ENCODE assay signal across 9 cellular contexts in genomic region chr19:3065675-3066357, GRCh38. TPM values are rescaled to one million over a fixed set of nuclear protein-coding genes. Genes with fewer than 3 reads are reported as not detected.
DNase-seq lines count a peak whose midpoint lies in the region; ATAC-seq, FAIRE-seq and TF ChIP-seq lines count a peak whose summit lies in the region.
"Had no signal": no experiment of that assay in that cellular context is flagged by ENCODE, and none has a peak within 500 bp of the region (broad histone marks: within the 10 kb centered on the region; RNA-seq: fewer than 3 reads in every experiment).

No MANE protein-coding gene starts in this region.

- peak; percentile 61 for ATAC-seq in HG03196 (IDR thresholded peaks at IDR 0.05; ENCODE audit: unreplicated experiment)

- no peak for FAIRE-seq in HTR-8/SVneo (lab: Jason Lieb, UNC)
- FAIRE-seq: G401.6 had no signal

- no peaks in the 10 kb centered on the region for H3K27me3 ChIP-seq in WERI-Rb-1 (ENCODE audit: insufficient read depth, low read depth, severe bottlenecking)

- no peaks in the 10 kb centered on the region for H3K9me3 ChIP-seq in WERI-Rb-1 (ENCODE audit: severe bottlenecking)

- no peak overlapping the region for H3K4me3 ChIP-seq in WERI-Rb-1 (ENCODE audit: low read depth, low read length)

- intact Hi-C loops in posterior vena cava (cut with DNase I): no loop called here

- TF ChIP-seq POLR2A in GM19099 (IDR thresholded peaks at IDR 0.05; ENCODE audit: extremely low read depth, insufficient read length, low read depth): peak; percentile 60

- H3K27ac ChIP-seq in WERI-Rb-1: peak overlapping the region; percentile 70

- H3K36me3 ChIP-seq in WERI-Rb-1: peaks cover 3% of the 10 kb centered on the region

- DNase-seq in COLO668 (lab: John Stamatoyannopoulos, UW; ENCODE audit: unreplicated experiment): peak; percentile 89
- DNase-seq in WERI-Rb-1: peak; percentile 80
- DNase-seq in NCI-H446 treated with DMSO at 0.1 percent for 48 hours (lab: John Stamatoyannopoulos, UW): no peak
- DNase-seq in HTR-8/SVneo (ENCODE audit: insufficient read length, low spot score): no peak
- no peak for DNase-seq in posterior vena cava (ENCODE audit: low spot score)
- no peak for DNase-seq in SIG-M5 treated with dmso at 0.1 percent for 504 hours (lab: John Stamatoyannopoulos, UW; ENCODE audit: unreplicated experiment)

- TF ChIP-seq CTCF in WERI-Rb-1 (IDR thresholded peaks at IDR 0.05; ENCODE audit: low read depth, low read length): no peak

RNA-seq across cellular contexts. Expression of gene TLE5, which starts 3.5 kb away (rescaled TPM):
- total RNA-seq in posterior vena cava: 100 to 1,000 TPM; 344 to 424 TPM

RNA-seq across cellular contexts. Expression of gene GNA11, which starts 28.3 kb away (rescaled TPM):
- 10 to 100 TPM; 71.9 to 76.5 TPM for total RNA-seq in posterior vena cava

RNA-seq across cellular contexts. Expression of gene TLE2, which starts 36.7 kb away (rescaled TPM):
- 10 to 100 TPM; 39.4 to 61.4 TPM for total RNA-seq in posterior vena cava

Comparison
In these comparisons a context has a peak if more than half of its experiments do, and no peak if none do; other contexts are left out.
1. DNase-seq: peak in COLO668 (single experiment) and WERI-Rb-1 (single experiment); none in NCI-H446 treated with DMSO at 0.1 percent for 48 hours (single experiment), HTR-8/SVneo (single experiment), posterior vena cava (single experiment) and SIG-M5 treated with dmso at 0.1 percent for 504 hours (single experiment).